In the genomic region with DNA sequence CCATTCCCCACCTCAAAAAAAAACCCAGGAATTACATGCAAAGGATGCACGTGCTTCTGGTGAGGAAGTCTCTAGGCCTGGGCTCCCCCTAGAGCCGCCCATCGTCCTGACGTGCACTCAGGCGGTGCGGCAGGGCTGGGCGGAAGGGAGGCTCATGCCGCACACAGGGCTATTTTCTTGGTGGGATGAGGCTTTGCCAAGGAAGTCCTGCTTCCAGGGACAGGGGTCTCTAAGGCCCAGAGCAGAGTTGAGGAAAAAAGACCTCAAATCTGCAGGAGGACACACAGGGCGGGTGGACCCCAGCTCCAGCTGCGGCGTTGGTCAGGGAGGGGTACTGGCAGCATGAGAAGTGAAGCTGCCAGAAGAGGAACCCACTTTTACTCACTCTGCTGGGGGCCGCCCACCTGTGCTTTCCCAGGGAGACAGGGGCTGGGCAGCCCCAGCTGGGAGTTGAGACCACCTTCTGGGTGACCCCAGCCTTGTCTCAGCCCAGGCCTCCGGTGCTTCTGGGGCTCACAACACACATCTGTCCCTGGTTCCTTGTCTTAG, we compare ENCODE assay signal across 8 cellular contexts. TPM values are rescaled to one million over a fixed set of nuclear protein-coding genes. Genes with fewer than 3 reads are reported as not detected.
DNase-seq lines count a peak whose midpoint lies in the region; ATAC-seq and TF ChIP-seq lines count a peak whose summit lies in the region.

No MANE protein-coding gene starts in this region.

- H3K36me3 Mint-ChIP-seq in CD4-positive, CD25-positive, alpha-beta regulatory T cell: peaks cover 11% of the 10 kb centered on the region
- peaks cover 65% of the 10 kb centered on the region for H3K36me3 Mint-ChIP-seq in activated CD8-positive, alpha-beta T cell treated with anti-CD3 and anti-CD28 coated beads for 36 hours (ENCODE audit: low read depth)

- H3K4me1 Mint-ChIP-seq in CD4-positive, CD25-positive, alpha-beta regulatory T cell: peaks cover 13 to 77% (median 48%) of the 10 kb centered on the region in 4 donors
- peaks cover 60% of the 10 kb centered on the region for H3K4me1 Mint-ChIP-seq in activated CD8-positive, alpha-beta T cell treated with anti-CD3 and anti-CD28 coated beads for 36 hours (ENCODE audit: low read depth)

- no peak overlapping the region for H4K12ac ChIP-seq in trophoblast cell (ENCODE audit: low read depth, low read length)

- H3K14ac ChIP-seq in trophoblast cell (ENCODE audit: low read length): no peak overlapping the region

- intact Hi-C loops in activated CD8-positive, alpha-beta T cell treated with anti-CD3 and anti-CD28 coated beads for 36 hours (cut with micrococcal nuclease): no loop called here
- intact Hi-C loops in lower lobe of right lung (cut with DNase I): no loop called here

- no peaks in the 10 kb centered on the region for H3K27me3 ChIP-seq in CD4-positive, CD25-positive, alpha-beta regulatory T cell (ENCODE audit: control insufficient read depth, insufficient read depth, low read length)
- no peaks in the 10 kb centered on the region for H3K27me3 ChIP-seq in lower lobe of right lung (ENCODE audit: low read depth)
- no peaks in the 10 kb centered on the region for H3K27me3 ChIP-seq in trophoblast cell (ENCODE audit: insufficient read depth, low read length)

- H3K4me3 Mint-ChIP-seq in CD4-positive, CD25-positive, alpha-beta regulatory T cell: peak overlapping the region; percentile 90 to 97 (median 94)
- peak overlapping the region; percentile 89 for H3K4me3 Mint-ChIP-seq in activated CD8-positive, alpha-beta T cell treated with anti-CD3 and anti-CD28 coated beads for 36 hours

- H3K4me3 ChIP-seq in CD4-positive, CD25-positive, alpha-beta regulatory T cell (ENCODE audit: low read depth, low read length): peak overlapping the region; percentile 74
- H3K4me3 ChIP-seq in lower lobe of right lung: peak overlapping the region; percentile 39
- no peak overlapping the region for H3K4me3 ChIP-seq in trophoblast cell (ENCODE audit: low read depth, low read length)

- ATAC-seq in CD4-positive, CD25-positive, alpha-beta regulatory T cell (ENCODE audit: low read depth in 2 of 2): peak; percentile 0
- ATAC-seq in GM21423 (IDR thresholded peaks at IDR 0.05; ENCODE audit: unreplicated experiment) (peak; percentile 7), lower lobe of right lung (no peak)
- ATAC-seq in activated CD8-positive, alpha-beta T cell treated with anti-CD3 and anti-CD28 coated beads for 36 hours: peak; percentile 0

- POLR2A ChIA-PET in activated CD8-positive, alpha-beta T cell treated with anti-CD3 and anti-CD28 coated beads for 36 hours (lab: Charles Lee): interaction anchor here (0.6 to 30.9 kb wide), 8 partner anchors 2 to 586 kb away, joined by 3 to 683 read pairs (median 3); partner anchors contain the start of genes PSMD9, RHOF, SETD1B and TMEM120B

- CTCF ChIA-PET in activated CD8-positive, alpha-beta T cell treated with anti-CD3 and anti-CD28 coated beads for 36 hours (lab: Charles Lee): interaction anchor here (1.2 to 15.4 kb wide), 4 partner anchors 9 to 99 kb away, joined by 4 to 698 read pairs (median 10); partner anchors contain the start of genes PSMD9 and SETD1B

- no peak overlapping the region for H3K9ac ChIP-seq in trophoblast cell (ENCODE audit: low read length)

- peaks cover 4% of the 10 kb centered on the region for H3K36me3 ChIP-seq in CD4-positive, CD25-positive, alpha-beta regulatory T cell (ENCODE audit: control insufficient read depth, insufficient read depth, low read length)
- H3K36me3 ChIP-seq in lower lobe of right lung: no peaks in the 10 kb centered on the region
- H3K36me3 ChIP-seq in trophoblast cell (ENCODE audit: control insufficient read depth in 1 of 2, insufficient read depth in 2 of 2, low read length in 2 of 2): no peaks in the 10 kb centered on the region

- no peak overlapping the region for H3K23ac ChIP-seq in trophoblast cell (ENCODE audit: low read length)

- H3K27ac ChIP-seq in CD4-positive, CD25-positive, alpha-beta regulatory T cell (ENCODE audit: insufficient read depth, low read length, poor library complexity, severe bottlenecking): peak overlapping the region; percentile 98
- H3K27ac ChIP-seq in lower lobe of right lung (peak overlapping the region; percentile 84), trophoblast cell (ENCODE audit: low read depth, low read length) (no peak overlapping the region)

- H2AK5ac ChIP-seq in trophoblast cell (ENCODE audit: low read length): no peak overlapping the region

- H3K79me2 ChIP-seq in trophoblast cell (ENCODE audit: control insufficient read depth, insufficient read depth, low read length, poor library complexity): peaks cover 2% of the 10 kb centered on the region

- H2BK120ac ChIP-seq in trophoblast cell (ENCODE audit: insufficient read depth, low read length, poor library complexity): no peak overlapping the region

- no peak overlapping the region for H3K4ac ChIP-seq in trophoblast cell (ENCODE audit: low read depth, low read length)

- DNase-seq in CD4-positive, CD25-positive, alpha-beta regulatory T cell: peak; percentile 44 to 73 (median 50)
- DNase-seq in activated CD8-positive, alpha-beta T cell treated with anti-CD3 and anti-CD28 coated beads for 36 hours: peak; percentile 65
- DNase-seq in lower lobe of right lung: no peak
- no peak for DNase-seq in ureter (ENCODE audit: low spot score)
- no peak for DNase-seq in trophoblast cell
- no peak for DNase-seq in OCI-M1 (lab: John Stamatoyannopoulos, UW)
- no peak for DNase-seq in NCI-H187 treated with DMSO at 0.1 percent for 48 hours (lab: John Stamatoyannopoulos, UW)

- H3K9me3 ChIP-seq in CD4-positive, CD25-positive, alpha-beta regulatory T cell (ENCODE audit: control insufficient read depth in 2 of 2, low read length in 2 of 2): no peaks in the 10 kb centered on the region
- H3K9me3 ChIP-seq in lower lobe of right lung (no peaks in the 10 kb centered on the region), trophoblast cell (ENCODE audit: insufficient read depth, low read depth, low read length) (peaks cover 3% of the 10 kb centered on the region)

- no CpG with 5 or more reads among the region's 13 CpGs for WGBS in trophoblast cell (ENCODE audit: extremely low coverage, insufficient coverage, insufficient read length)

- no peak overlapping the region for H2BK5ac ChIP-seq in trophoblast cell (ENCODE audit: low read depth, low read length, poor library complexity)

- no peak overlapping the region for H4K91ac ChIP-seq in trophoblast cell (ENCODE audit: low read depth, low read length)

- no peak for TF ChIP-seq CTCF in activated CD8-positive, alpha-beta T cell treated with anti-CD3 and anti-CD28 coated beads for 36 hours (IDR thresholded peaks at IDR 0.05)
- TF ChIP-seq CTCF in lower lobe of right lung (IDR thresholded peaks at IDR 0.05): peak; percentile 9

- no peaks in the 10 kb centered on the region for H3K27me3 Mint-ChIP-seq in CD4-positive, CD25-positive, alpha-beta regulatory T cell
- no peaks in the 10 kb centered on the region for H3K27me3 Mint-ChIP-seq in activated CD8-positive, alpha-beta T cell treated with anti-CD3 and anti-CD28 coated beads for 36 hours

- H3K18ac ChIP-seq in trophoblast cell (ENCODE audit: low read length): no peak overlapping the region

- H3K27ac Mint-ChIP-seq in CD4-positive, CD25-positive, alpha-beta regulatory T cell: peak overlapping the region; percentile 99 to 100 (median 99)
- H3K27ac Mint-ChIP-seq in activated CD8-positive, alpha-beta T cell treated with anti-CD3 and anti-CD28 coated beads for 36 hours: peak overlapping the region; percentile 100

- H3K4me2 ChIP-seq in trophoblast cell (ENCODE audit: low read length): no peak overlapping the region

- peaks cover 91% of the 10 kb centered on the region for H3K4me1 ChIP-seq in CD4-positive, CD25-positive, alpha-beta regulatory T cell (ENCODE audit: control insufficient read depth, insufficient read depth, low read length, poor library complexity, severe bottlenecking)
- H3K4me1 ChIP-seq in lower lobe of right lung: peaks cover 85% of the 10 kb centered on the region
- peaks cover 20 to 22% of the 10 kb centered on the region in 2 experiments for H3K4me1 ChIP-seq in trophoblast cell (ENCODE audit: control insufficient read depth in 1 of 2, insufficient read depth in 2 of 2, low read length in 2 of 2)

- no peak overlapping the region for H4K8ac ChIP-seq in trophoblast cell (ENCODE audit: low read depth, low read length)

- H2AFZ ChIP-seq in trophoblast cell (ENCODE audit: insufficient read depth, low read length, poor library complexity): no peak overlapping the region

- peaks cover 10% of the 10 kb centered on the region for H3K79me1 ChIP-seq in trophoblast cell (ENCODE audit: low read length)

- no peak overlapping the region for H2BK12ac ChIP-seq in trophoblast cell (ENCODE audit: low read length)

- no peaks in the 10 kb centered on the region for H3K9me3 Mint-ChIP-seq in CD4-positive, CD25-positive, alpha-beta regulatory T cell
- no peaks in the 10 kb centered on the region for H3K9me3 Mint-ChIP-seq in activated CD8-positive, alpha-beta T cell treated with anti-CD3 and anti-CD28 coated beads for 36 hours

RNA-seq across cellular contexts. Expression of gene RHOF, which starts 4.2 kb away (rescaled TPM):
- total RNA-seq in CD4-positive, CD25-positive, alpha-beta regulatory T cell: 149 TPM
- 100 to 1,000 TPM in 1 of 4 donors, 10 to 100 TPM in 3; 80.4 to 100 (median 92.0) TPM for polyA plus RNA-seq in CD4-positive, CD25-positive, alpha-beta regulatory T cell
- total RNA-seq in activated CD8-positive, alpha-beta T cell treated with anti-CD3 and anti-CD28 coated beads for 36 hours: 100 to 1,000 TPM; 108 to 116 TPM
- 28.7 TPM for total RNA-seq in lower lobe of right lung
- total RNA-seq in ureter: 20.5 TPM
- 10.9 and 11.1 TPM in 2 replicates for polyA plus RNA-seq in trophoblast cell (2013)

RNA-seq across cellular contexts. Expression of gene SETD1B, which starts 14.5 kb away (rescaled TPM):
- 118 TPM for total RNA-seq in CD4-positive, CD25-positive, alpha-beta regulatory T cell
- polyA plus RNA-seq in CD4-positive, CD25-positive, alpha-beta regulatory T cell: 1 to 10 TPM; 1.2 to 2.0 (median 1.5) TPM
- 10 to 100 TPM; 13.3 TPM for total RNA-seq in activated CD8-positive, alpha-beta T cell treated with anti-CD3 and anti-CD28 coated beads for 36 hours
- 19.7 TPM for total RNA-seq in lower lobe of right lung
- total RNA-seq in ureter: 39.8 TPM
- 19.3 and 19.5 TPM in 2 replicates for polyA plus RNA-seq in trophoblast cell (2013)

Comparison
In these comparisons a context has a peak if more than half of its experiments do, and no peak if none do; other contexts are left out.
1. ATAC-seq: peak in CD4-positive, CD25-positive, alpha-beta regulatory T cell (2 of 2), GM21423 (single experiment) and activated CD8-positive, alpha-beta T cell treated with anti-CD3 and anti-CD28 coated beads for 36 hours (single experiment); none in lower lobe of right lung (0 of 2).
2. DNase-seq: peak in CD4-positive, CD25-positive, alpha-beta regulatory T cell (3 of 3) and activated CD8-positive, alpha-beta T cell treated with anti-CD3 and anti-CD28 coated beads for 36 hours (single experiment); none in lower lobe of right lung (single experiment), ureter (single experiment), trophoblast cell (0 of 2), OCI-M1 (single experiment) and NCI-H187 treated with DMSO at 0.1 percent for 48 hours (single experiment).